ENCODE assay signal across 8 cellular contexts in the genomic region with DNA sequence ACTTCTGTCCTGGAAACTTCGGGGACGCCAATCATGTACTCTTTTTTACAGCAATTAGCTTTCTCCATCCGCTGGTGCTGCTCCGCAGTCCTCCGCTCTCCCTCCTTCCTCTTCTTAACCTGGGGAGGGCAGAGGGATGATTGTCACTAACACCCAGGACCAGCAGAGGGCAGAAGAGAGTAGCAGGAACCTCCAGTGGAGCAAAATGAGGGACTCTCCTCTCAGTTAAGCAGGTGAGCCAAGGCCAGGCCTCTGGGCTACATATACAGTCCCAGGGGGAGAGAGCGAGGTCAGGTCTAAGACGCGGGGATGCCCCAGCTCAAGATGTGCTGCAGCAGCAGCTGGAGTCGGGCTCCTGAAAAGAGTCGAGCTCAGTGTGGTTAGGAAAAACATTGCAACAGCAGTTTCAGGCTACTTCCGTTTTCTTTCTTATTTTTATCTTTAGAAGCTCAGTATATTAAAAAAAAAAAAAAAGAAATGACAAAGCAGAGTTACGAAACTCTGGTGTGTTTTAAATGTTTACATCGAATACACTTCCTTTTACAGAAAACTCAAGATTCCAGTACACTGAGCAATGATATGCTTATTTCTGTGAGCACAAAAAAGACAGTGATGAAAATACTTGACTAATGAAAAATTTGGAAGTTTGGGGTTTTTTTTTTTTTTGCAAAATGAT. TPM values are rescaled to one million over a fixed set of nuclear protein-coding genes. Genes with fewer than 3 reads are reported as not detected.
A peak's percentile ranks its signal among the peaks of the same experiment; 100 is the strongest.
DNase-seq lines count a peak whose midpoint lies in the region; ATAC-seq and TF ChIP-seq lines count a peak whose summit lies in the region.

No MANE protein-coding gene starts in this region.

- in situ Hi-C loops in Caki2 (cut with HindIII; ENCODE audit: low pct_unique_long_range_greater_than_20kb, low sequenced_read_pairs) = no loop called here

- peak overlapping the region; percentile 75 for H3K27ac Mint-ChIP-seq in activated CD8-positive, alpha-beta T cell treated with anti-CD3 and anti-CD28 coated beads, Interleukin-2, amount 10 ng/mL, durations not matched to agents 7 days and 5 days
- no peak overlapping the region for H3K27ac Mint-ChIP-seq in endodermal cell

- no peaks in the 10 kb centered on the region for H3K36me3 Mint-ChIP-seq in activated CD8-positive, alpha-beta T cell treated with anti-CD3 and anti-CD28 coated beads, Interleukin-2, amount 10 ng/mL, durations not matched to agents 7 days and 5 days (ENCODE audit: low read depth)
- H3K36me3 Mint-ChIP-seq in endodermal cell (ENCODE audit: low read depth) = no peaks in the 10 kb centered on the region

- no peaks in the 10 kb centered on the region for H3K4me1 ChIP-seq in endodermal cell (ENCODE audit: control insufficient read depth, insufficient read depth, low read length)

- peaks cover under 1% of the 10 kb centered on the region for H3K9me3 Mint-ChIP-seq in activated CD8-positive, alpha-beta T cell treated with anti-CD3 and anti-CD28 coated beads, Interleukin-2, amount 10 ng/mL, durations not matched to agents 7 days and 5 days (ENCODE audit: insufficient read depth)
- H3K9me3 Mint-ChIP-seq in endodermal cell = peaks cover 3% of the 10 kb centered on the region

- peak overlapping the region; percentile 63 for H3K4me3 Mint-ChIP-seq in activated CD8-positive, alpha-beta T cell treated with anti-CD3 and anti-CD28 coated beads, Interleukin-2, amount 10 ng/mL, durations not matched to agents 7 days and 5 days
- H3K4me3 Mint-ChIP-seq in endodermal cell = no peak overlapping the region

- no peaks in the 10 kb centered on the region for H3K27me3 Mint-ChIP-seq in activated CD8-positive, alpha-beta T cell treated with anti-CD3 and anti-CD28 coated beads, Interleukin-2, amount 10 ng/mL, durations not matched to agents 7 days and 5 days (ENCODE audit: low read depth)
- H3K27me3 Mint-ChIP-seq in endodermal cell (ENCODE audit: insufficient read depth) = peaks cover 9% of the 10 kb centered on the region

- WGBS in endodermal cell (ENCODE audit: insufficient coverage in 1 of 2, insufficient read length in 1 of 2), 2 experiments = 12 to 47% methylated on average over 6 to 13 of the region's 13 CpGs

- peaks cover 4% of the 10 kb centered on the region for H3K4me1 Mint-ChIP-seq in activated CD8-positive, alpha-beta T cell treated with anti-CD3 and anti-CD28 coated beads, Interleukin-2, amount 10 ng/mL, durations not matched to agents 7 days and 5 days (ENCODE audit: low read depth)
- peaks cover 16% of the 10 kb centered on the region for H3K4me1 Mint-ChIP-seq in endodermal cell

- no peak overlapping the region for H3K4me3 ChIP-seq in endodermal cell (ENCODE audit: low read length)

- no peaks in the 10 kb centered on the region for H3K27me3 ChIP-seq in endodermal cell (ENCODE audit: control insufficient read depth, insufficient read depth, low read length, poor library complexity, severe bottlenecking)

- H3K27ac ChIP-seq in endodermal cell (ENCODE audit: low read depth, low read length) = no peak overlapping the region

- POLR2A ChIA-PET in activated CD8-positive, alpha-beta T cell treated with anti-CD3 and anti-CD28 coated beads, Interleukin-2, amount 10 ng/mL, durations not matched to agents 7 days and 5 days (lab: Charles Lee) = interaction anchor here (1.3 to 1.6 kb wide), 2 partner anchors 26 to 97 kb away, joined by 3 to 4 read pairs; partner anchors contain the start of gene NLRP3

- peak; percentile 43 for DNase-seq in Caki2 (ENCODE audit: low read depth)
- peak; percentile 60 for DNase-seq in HS-5 (ENCODE audit: low read depth)
- peak; percentile 82 for DNase-seq in NK-92 treated with Interleukin-12 subunit alpha and Interleukin-12 subunit beta, amount 100 ng/mL, for 24 hours (lab: John Stamatoyannopoulos, UW)
- DNase-seq in activated CD8-positive, alpha-beta T cell treated with anti-CD3 and anti-CD28 coated beads, Interleukin-2, amount 10 ng/mL, durations not matched to agents 7 days and 5 days = peak; percentile 91
- DNase-seq in endodermal cell = peak; percentile 93
- DNase-seq in middle frontal gyrus (ENCODE audit: extremely low spot score, low spot score) = peak; percentile 58
- peak; percentile 60 to 70 for DNase-seq in stimulated activated CD8-positive, alpha-beta memory T cell treated with anti-CD3 and anti-CD28 coated beads, Interleukin-2, amount 100 ng/mL, for 48 hours (ENCODE audit: low read depth in 2 of 2)

- no peaks in the 10 kb centered on the region for H3K36me3 ChIP-seq in endodermal cell (ENCODE audit: control insufficient read depth, insufficient read depth, low read length)

- H3K9me3 ChIP-seq in endodermal cell (ENCODE audit: control insufficient read depth, low read length) = peaks cover 2% of the 10 kb centered on the region

- peak; percentile 98 for TF ChIP-seq CTCF in endodermal cell (conservative IDR thresholded peaks at IDR 0.05)

- peak; percentile 100 for ATAC-seq in GM21423 (IDR thresholded peaks at IDR 0.05; ENCODE audit: unreplicated experiment)
- ATAC-seq in activated CD8-positive, alpha-beta T cell treated with anti-CD3 and anti-CD28 coated beads, Interleukin-2, amount 10 ng/mL, durations not matched to agents 7 days and 5 days = peak; percentile 97

- CTCF ChIA-PET in activated CD8-positive, alpha-beta T cell treated with anti-CD3 and anti-CD28 coated beads, Interleukin-2, amount 10 ng/mL, durations not matched to agents 7 days and 5 days (lab: Charles Lee) = interaction anchor here (0.6 to 2.8 kb wide), 34 partner anchors 9 to 1878 kb away, joined by 3 to 62 read pairs (median 3); partner anchors contain the start of genes NLRP3 and OR2C3

- no peak overlapping the region for H3K9ac ChIP-seq in endodermal cell (ENCODE audit: extremely low read depth, low read length, poor library complexity, severe bottlenecking)

RNA-seq across cellular contexts. Expression of gene NLRP3, which starts 25.7 kb away (rescaled TPM):
- not detected in 2 replicates for total RNA-seq in Caki2 (2014; rRNA removed; shearing (Covaris generic); ENCODE audit: low replicate concordance)
- total RNA-seq in activated CD8-positive, alpha-beta T cell treated with anti-CD3 and anti-CD28 coated beads, Interleukin-2, amount 10 ng/mL, durations not matched to agents 7 days and 5 days = 1 to 10 TPM; 4.5 to 4.7 TPM
- under 1 TPM in 1 of 2 donors, not detected in 1; 0.09 TPM for total RNA-seq in endodermal cell
- polyA plus RNA-seq in endodermal cell (2013, experiment 1 of 2) = 0.14 TPM
- 0.21 TPM for polyA plus RNA-seq in endodermal cell (2013, experiment 2 of 2)

RNA-seq across cellular contexts. Expression of gene ZNF496, which starts 58.6 kb away (rescaled TPM):
- 30.9 and 47.0 TPM in 2 replicates for total RNA-seq in Caki2 (2014; rRNA removed; shearing (Covaris generic); ENCODE audit: low replicate concordance)
- 10 to 100 TPM; 20.5 to 22.0 TPM for total RNA-seq in activated CD8-positive, alpha-beta T cell treated with anti-CD3 and anti-CD28 coated beads, Interleukin-2, amount 10 ng/mL, durations not matched to agents 7 days and 5 days
- total RNA-seq in endodermal cell = 10 to 100 TPM; 63.5 to 65.6 TPM
- polyA plus RNA-seq in endodermal cell (2013, experiment 1 of 2) = 45.9 TPM
- polyA plus RNA-seq in endodermal cell (2013, experiment 2 of 2) = 37.8 TPM

Comparison
In these comparisons a context has a peak if more than half of its experiments do, and no peak if none do; other contexts are left out.
1. DNase-seq: peak in every context shown above with its lines; median percentile 93 in endodermal cell; 91 in activated CD8-positive, alpha-beta T cell treated with anti-CD3 and anti-CD28 coated beads, Interleukin-2, amount 10 ng/mL, durations not matched to agents 7 days and 5 days; 82 in NK-92 treated with Interleukin-12 subunit alpha and Interleukin-12 subunit beta, amount 100 ng/mL, for 24 hours; 65 in stimulated activated CD8-positive, alpha-beta memory T cell treated with anti-CD3 and anti-CD28 coated beads, Interleukin-2, amount 100 ng/mL, for 48 hours; 60 in HS-5; 58 in middle frontal gyrus; 43 in Caki2.